14 cellular contexts compared by ENCODE assay signal in genomic region chr3:14468621-14468981, GRCh38.
"Had no signal": no experiment of that assay in that cellular context is flagged by ENCODE, and none has a peak within 500 bp of the region (broad histone marks: within the 10 kb centered on the region; RNA-seq: fewer than 3 reads in every experiment).

No MANE protein-coding gene starts in this region.

- H3K9me3 ChIP-seq: adrenal gland, ascending aorta, breast epithelium, esophagus squamous epithelium, gastroesophageal sphincter, heart right ventricle had no signal

- H3K4me3 ChIP-seq: adrenal gland, ascending aorta, breast epithelium, cardiac muscle cell, coronary artery, dorsolateral prefrontal cortex, esophagus squamous epithelium, gastroesophageal sphincter, heart right ventricle had no signal

- H3K4me1 ChIP-seq: ascending aorta, breast epithelium had no signal

- ATAC-seq: activated naive CD8-positive, alpha-beta T cell treated with anti-CD3 and anti-CD28 coated beads, Interleukin-2, amount 50 U/mL, for 24 hours had no signal

- H3K27me3 ChIP-seq: adrenal gland, ascending aorta, breast epithelium, cardiac muscle cell, dorsolateral prefrontal cortex, esophagus squamous epithelium, gastroesophageal sphincter had no signal

- DNase-seq: cerebellar nuclear complex, esophagus squamous epithelium, foreskin melanocyte, T1000 had no signal

- H3K27ac ChIP-seq: adrenal gland, ascending aorta, breast epithelium, cardiac muscle cell, coronary artery, dorsolateral prefrontal cortex, esophagus squamous epithelium, gastroesophageal sphincter, heart right ventricle, WERI-Rb-1 had no signal

- H3K36me3 ChIP-seq: breast epithelium, cardiac muscle cell had no signal
